In genomic region chr19:28977826-28978225, GRCh38 we compare ENCODE assay signal across 26 cellular contexts.
DNase-seq lines count a peak whose midpoint lies in the region; ATAC-seq and TF ChIP-seq lines count a peak whose summit lies in the region.
"Had no signal": no experiment of that assay in that cellular context is flagged by ENCODE, and none has a peak within 500 bp of the region (broad histone marks: within the 10 kb centered on the region; RNA-seq: fewer than 3 reads in every experiment).

No MANE protein-coding gene starts in this region.

- H4K20me1 ChIP-seq in H9 (ENCODE audit: control insufficient read depth, insufficient read depth, insufficient read length) (no peaks in the 10 kb centered on the region), mammary epithelial cell (ENCODE audit: insufficient read depth, low read length) (no peaks in the 10 kb centered on the region)

- no peak overlapping the region for H3K4me3 Mint-ChIP-seq in H9
- no peak overlapping the region for H3K4me3 Mint-ChIP-seq in endodermal cell
- H3K4me3 Mint-ChIP-seq: activated naive CD8-positive, alpha-beta T cell treated with anti-CD3 and anti-CD28 coated beads for 36 hours; CD4-positive, alpha-beta T cell; naive thymus-derived CD8-positive, alpha-beta T cell had no signal

- H2BK20ac ChIP-seq in H9 (ENCODE audit: low read depth, low read length, poor library complexity, severe bottlenecking), result no peak overlapping the region

- H3K23ac ChIP-seq in H9 (ENCODE audit: insufficient read length, low read depth, low read length), result no peak overlapping the region
- H3K23ac ChIP-seq in mesendoderm (ENCODE audit: low read length), result no peak overlapping the region

- H3K4me2 ChIP-seq in H9 (ENCODE audit: insufficient read depth, insufficient read length, low read length), result no peak overlapping the region
- H3K4me2 ChIP-seq in mesendoderm (ENCODE audit: low read length), result no peak overlapping the region
- no peak overlapping the region for H3K4me2 ChIP-seq in mammary epithelial cell (ENCODE audit: insufficient read depth, low read depth, low read length)

- H3K4ac ChIP-seq in H9 (ENCODE audit: low read depth, low read length), result no peak overlapping the region
- no peak overlapping the region for H3K4ac ChIP-seq in mesendoderm (ENCODE audit: low read depth, low read length)

- no peak overlapping the region for H3K56ac ChIP-seq in H9 (ENCODE audit: insufficient read length, low read depth, low read length)
- H3K56ac ChIP-seq in mesendoderm (ENCODE audit: low read length), result no peak overlapping the region

- no peak for ATAC-seq in HG03378 (IDR thresholded peaks at IDR 0.05; ENCODE audit: unreplicated experiment)
- ATAC-seq: esophagus mucosa; left colon; naive thymus-derived CD8-positive, alpha-beta T cell had no signal

- no CpG with 5 or more reads among the region's 5 CpGs for WGBS in H9 (ENCODE audit: extremely low coverage, insufficient read length, low lambda C conversion rate)
- WGBS in endodermal cell (ENCODE audit: insufficient coverage in 1 of 2, insufficient read length in 1 of 2), 2 experiments, result 95% methylated on average over 2 to 5 of the region's 5 CpGs
- no CpG with 5 or more reads among the region's 5 CpGs for WGBS in mesendoderm (ENCODE audit: extremely low coverage, insufficient coverage, low lambda C conversion rate)
- WGBS in mammary epithelial cell (ENCODE audit: low coverage, missing lambda C conversion rate), result 33% methylated on average over 5 of the region's 5 CpGs

- no peak overlapping the region for H3T11ph ChIP-seq in H9 (ENCODE audit: low read length)

- H3K27me3 Mint-ChIP-seq in H9 (ENCODE audit: low read depth) (peaks cover 2% of the 10 kb centered on the region), endodermal cell (ENCODE audit: insufficient read depth) (peaks cover 2% of the 10 kb centered on the region)
- H3K27me3 Mint-ChIP-seq: CD4-positive, alpha-beta T cell had no signal

- H2AK5ac ChIP-seq in H9 (ENCODE audit: insufficient read length, low read length) (no peak overlapping the region), mesendoderm (ENCODE audit: low read length) (no peak overlapping the region)

- H3K36me3 ChIP-seq in endodermal cell (ENCODE audit: control insufficient read depth, insufficient read depth, low read length), result no peaks in the 10 kb centered on the region
- H3K36me3 ChIP-seq in mesendoderm (ENCODE audit: control insufficient read depth, insufficient read depth, low read length), result no peaks in the 10 kb centered on the region
- no peaks in the 10 kb centered on the region for H3K36me3 ChIP-seq in mammary epithelial cell (ENCODE audit: insufficient read depth, low read length)
- H3K36me3 ChIP-seq: MG63, sigmoid colon, vagina had no signal

- H2BK5ac ChIP-seq in H9 (ENCODE audit: insufficient read length, low read length) (no peak overlapping the region), mesendoderm (ENCODE audit: low read length) (no peak overlapping the region)

- no peaks in the 10 kb centered on the region for H3K79me2 ChIP-seq in H9 (ENCODE audit: insufficient read depth, low read length)
- H3K79me2 ChIP-seq in mesendoderm (ENCODE audit: control insufficient read depth, insufficient read depth, low read length), result no peaks in the 10 kb centered on the region
- no peaks in the 10 kb centered on the region for H3K79me2 ChIP-seq in mammary epithelial cell (ENCODE audit: insufficient read depth, low read length)
- H3K79me2 ChIP-seq: parathyroid adenoma had no signal

- no peak overlapping the region for H3K18ac ChIP-seq in H9 (ENCODE audit: insufficient read length, low read depth, low read length)
- no peak overlapping the region for H3K18ac ChIP-seq in mesendoderm (ENCODE audit: low read length)

- no peak overlapping the region for H2BK120ac ChIP-seq in H9 (ENCODE audit: low read depth, low read length, poor library complexity, severe bottlenecking)
- no peak overlapping the region for H2BK120ac ChIP-seq in mesendoderm (ENCODE audit: low read depth, low read length)

- no peak overlapping the region for H3K14ac ChIP-seq in H9 (ENCODE audit: insufficient read depth, low read length)

- H2AFZ ChIP-seq in H9 (ENCODE audit: low read length) (no peak overlapping the region), mammary epithelial cell (ENCODE audit: low read depth, low read length) (no peak overlapping the region)
- H2AFZ ChIP-seq: parathyroid adenoma had no signal

- no peak overlapping the region for H3K4me3 ChIP-seq in AG09309 (ENCODE audit: control insufficient read depth, low read depth, low read length)
- no peak overlapping the region for H3K4me3 ChIP-seq in endodermal cell (ENCODE audit: low read length)
- no peak overlapping the region for H3K4me3 ChIP-seq in mesendoderm (ENCODE audit: low read length)
- H3K4me3 ChIP-seq in mammary epithelial cell (replicated peaks in 1 of 3; ENCODE audit: insufficient read depth in 1 of 3, low read depth in 2 of 3, low read length in 3 of 3), result no peak overlapping the region
- H3K4me3 ChIP-seq: MG63, sigmoid colon, vagina had no signal

- DNase-seq in AG09309 (ENCODE audit: low read depth), result no peak
- DNase-seq in H9, result no peak
- peak; percentile 75 for DNase-seq in endodermal cell
- peak; percentile 29 for DNase-seq in mesendoderm
- DNase-seq in GM19240 (ENCODE audit: insufficient read length, low spot score), result no peak
- DNase-seq in activated CD4-positive, alpha-beta T cell treated with anti-CD3 and anti-CD28 coated beads, Interleukin-2, amount 50 U/mL, for 1 hour, result no peak
- no peak for DNase-seq in mammary epithelial cell
- DNase-seq: activated CD4-positive, alpha-beta T cell treated with anti-CD3 and anti-CD28 coated beads, Interleukin-2, amount 50 U/mL, for 48 hours; activated CD8-positive, alpha-beta memory T cell treated with anti-CD3 and anti-CD28 coated beads, Interleukin-2, amount 50 U/mL, for 48 hours; activated naive CD8-positive, alpha-beta T cell treated with anti-CD3 and anti-CD28 coated beads for 36 hours; CD4-positive, alpha-beta T cell; cerebellar nuclear complex; GF-D8; left colon; MG63; naive thymus-derived CD8-positive, alpha-beta T cell; NCI-H1436 treated with DMSO at 0.1 percent for 48 hours; NCI-H2171; NCI-H526 treated with DMSO at 0.1 percent for 48 hours; sigmoid colon; T-helper 9 cell had no signal

- H3K9ac ChIP-seq in H9 (ENCODE audit: extremely low read depth, insufficient read length, low read length) (no peak overlapping the region), endodermal cell (ENCODE audit: extremely low read depth, low read length, poor library complexity, severe bottlenecking) (no peak overlapping the region), mesendoderm (ENCODE audit: low read length) (no peak overlapping the region), mammary epithelial cell (ENCODE audit: insufficient read depth, low read length) (no peak overlapping the region)
- H3K9ac ChIP-seq: parathyroid adenoma had no signal

- H3K36me3 Mint-ChIP-seq in H9 (ENCODE audit: insufficient read depth in 1 of 3, low read depth in 3 of 3) (no peaks in the 10 kb centered on the region), endodermal cell (ENCODE audit: low read depth) (no peaks in the 10 kb centered on the region)
- H3K36me3 Mint-ChIP-seq: activated naive CD8-positive, alpha-beta T cell treated with anti-CD3 and anti-CD28 coated beads for 36 hours; naive thymus-derived CD8-positive, alpha-beta T cell had no signal

- peak; percentile 27 for TF ChIP-seq CTCF in AG09309 (IDR thresholded peaks at IDR 0.05; ENCODE audit: control insufficient read depth, insufficient read depth, low read depth, low read length, missing control alignments)
- peak; percentile 61 for TF ChIP-seq CTCF in H9 (conservative IDR thresholded peaks at IDR 0.05)
- peak; percentile 74 for TF ChIP-seq CTCF in endodermal cell (conservative IDR thresholded peaks at IDR 0.05)
- no peak for TF ChIP-seq CTCF in mammary epithelial cell (conservative IDR thresholded peaks at IDR 0.05 in 1 of 2, IDR thresholded peaks at IDR 0.05 in 1 of 2; ENCODE audit: extremely low read depth in 1 of 2, insufficient read depth in 1 of 2, low read depth in 1 of 2, low read length in 2 of 2)

- no peaks in the 10 kb centered on the region for H3K27me3 ChIP-seq in H9 (ENCODE audit: insufficient read depth, low read length)
- no peaks in the 10 kb centered on the region for H3K27me3 ChIP-seq in endodermal cell (ENCODE audit: control insufficient read depth, insufficient read depth, low read length, poor library complexity, severe bottlenecking)
- H3K27me3 ChIP-seq in mesendoderm (ENCODE audit: insufficient read depth, low read length, poor library complexity), result no peaks in the 10 kb centered on the region
- no peaks in the 10 kb centered on the region for H3K27me3 ChIP-seq in mammary epithelial cell (ENCODE audit: insufficient read depth, low read length)
- H3K27me3 ChIP-seq: MG63, vagina had no signal

- H3K4me1 ChIP-seq in H9 (ENCODE audit: insufficient read depth, low read length), result peaks cover 3% of the 10 kb centered on the region; the same call in 1 of the 2 replicates
- no peaks in the 10 kb centered on the region for H3K4me1 ChIP-seq in endodermal cell (ENCODE audit: control insufficient read depth, insufficient read depth, low read length)
- no peaks in the 10 kb centered on the region for H3K4me1 ChIP-seq in mesendoderm (ENCODE audit: control insufficient read depth, low read depth, low read length)
- no peaks in the 10 kb centered on the region for H3K4me1 ChIP-seq in mammary epithelial cell (ENCODE audit: insufficient read depth, low read length)
- H3K4me1 ChIP-seq: parathyroid adenoma, sigmoid colon, vagina had no signal

- H3K9me3 ChIP-seq in H9 (ENCODE audit: control insufficient read depth, low read depth, low read length), result no peaks in the 10 kb centered on the region
- H3K9me3 ChIP-seq in endodermal cell (ENCODE audit: control insufficient read depth, low read length), result no peaks in the 10 kb centered on the region
- peaks cover 34% of the 10 kb centered on the region for H3K9me3 ChIP-seq in mammary epithelial cell (replicated peaks; ENCODE audit: insufficient read depth, low read length)
- H3K9me3 ChIP-seq: MG63, sigmoid colon, vagina had no signal

- H3K4me1 Mint-ChIP-seq in H9, result peaks cover 7 to 14% of the 10 kb centered on the region in 2 experiments
- H3K4me1 Mint-ChIP-seq in endodermal cell, result peaks cover 8% of the 10 kb centered on the region
- H3K4me1 Mint-ChIP-seq: activated naive CD8-positive, alpha-beta T cell treated with anti-CD3 and anti-CD28 coated beads for 36 hours; naive thymus-derived CD8-positive, alpha-beta T cell had no signal

- H3K79me1 ChIP-seq in H9 (ENCODE audit: insufficient read depth, low read depth, low read length, poor library complexity, severe bottlenecking), result no peaks in the 10 kb centered on the region
- no peaks in the 10 kb centered on the region for H3K79me1 ChIP-seq in mesendoderm (ENCODE audit: low read length)

- H4K5ac ChIP-seq in H9 (ENCODE audit: insufficient read length, low read depth, low read length) (no peak overlapping the region), mesendoderm (ENCODE audit: low read length) (no peak overlapping the region)

- intact Hi-C loops in mammary epithelial cell (cut with micrococcal nuclease), result no loop called here

- H4K8ac ChIP-seq in H9 (replicated peaks; ENCODE audit: insufficient read length, low read depth, low read length) (no peak overlapping the region), mesendoderm (ENCODE audit: low read depth, low read length) (no peak overlapping the region)

- dilution Hi-C loops in mammary epithelial cell (cut with HindIII; ENCODE audit: low sequenced_read_pairs), result loop anchor here (5.0 kb wide), 1 partner anchor 81 kb away; no protein-coding TSS in a partner anchor

- H4K91ac ChIP-seq in H9 (ENCODE audit: insufficient read length, low read depth, low read length), result no peak overlapping the region

- no peak overlapping the region for H2BK12ac ChIP-seq in H9 (ENCODE audit: insufficient read length, low read depth, low read length)

- in situ Hi-C loops in mammary epithelial cell (cut with MboI; ENCODE audit: low sequenced_read_pairs in 2 of 2), result no loop called here

- H3K9me3 Mint-ChIP-seq in H9, result no peaks in the 10 kb centered on the region
- H3K9me3 Mint-ChIP-seq in endodermal cell, result no peaks in the 10 kb centered on the region
- H3K9me3 Mint-ChIP-seq: activated naive CD8-positive, alpha-beta T cell treated with anti-CD3 and anti-CD28 coated beads for 36 hours; activated T-helper 2 cell treated with anti-CD3 and anti-CD28 coated beads, Interferon-gamma antibody, Interleukin-2, Interleukin-4, amounts not matched to agents 10 μg/mL and 5 μg/mL and 100 μg/mL, durations not matched to agents 14 hours and 24 hours and 36 hours; CD4-positive, alpha-beta T cell had no signal

- CTCF ChIA-PET in mammary epithelial cell (lab: Charles Lee; ENCODE audit: low non-redundant PET), result no interaction called here

- no peak overlapping the region for H3K27ac Mint-ChIP-seq in H9
- no peak overlapping the region for H3K27ac Mint-ChIP-seq in endodermal cell
- H3K27ac Mint-ChIP-seq: activated naive CD8-positive, alpha-beta T cell treated with anti-CD3 and anti-CD28 coated beads for 36 hours; activated T-helper 2 cell treated with anti-CD3 and anti-CD28 coated beads, Interferon-gamma antibody, Interleukin-2, Interleukin-4, amounts not matched to agents 10 μg/mL and 5 μg/mL and 100 μg/mL, durations not matched to agents 14 hours and 24 hours and 36 hours; CD4-positive, alpha-beta T cell; naive thymus-derived CD8-positive, alpha-beta T cell had no signal

- no peaks in the 10 kb centered on the region for H3K23me2 ChIP-seq in H9 (ENCODE audit: insufficient read length, low read depth, low read length, poor library complexity, severe bottlenecking)

- H2BK15ac ChIP-seq in H9 (ENCODE audit: low read depth, low read length) (no peak overlapping the region), mesendoderm (replicated peaks; ENCODE audit: low read depth) (no peak overlapping the region)

- H3K27ac ChIP-seq in H9 (ENCODE audit: insufficient read length, low read depth, low read length) (no peak overlapping the region), endodermal cell (ENCODE audit: low read depth, low read length) (no peak overlapping the region), mesendoderm (ENCODE audit: low read depth, low read length) (no peak overlapping the region), mammary epithelial cell (ENCODE audit: insufficient read depth, low read depth, low read length) (no peak overlapping the region)
- H3K27ac ChIP-seq: parathyroid adenoma, sigmoid colon, vagina had no signal

- no TSS peak for BruUV-seq in mammary epithelial cell (replicated peaks; lab: Mats Ljungman, UMichigan)

Comparison
In these comparisons a context has a peak if more than half of its experiments do, and no peak if none do; other contexts are left out.
1. DNase-seq: peak in endodermal cell (single experiment) and mesendoderm (single experiment); none in AG09309 (single experiment), H9 (single experiment), GM19240 (single experiment), activated CD4-positive, alpha-beta T cell treated with anti-CD3 and anti-CD28 coated beads, Interleukin-2, amount 50 U/mL, for 1 hour (single experiment) and mammary epithelial cell (single experiment).
2. CTCF ChIP-seq: peak in AG09309 (single experiment), H9 (single experiment) and endodermal cell (single experiment); none in mammary epithelial cell (0 of 2).